In genomic region chr16:67837811-67838210, GRCh38 we compare ENCODE assay signal across 19 cellular contexts. TPM values are rescaled to one million over a fixed set of nuclear protein-coding genes. Genes with fewer than 3 reads are reported as not detected.
A peak's percentile ranks its signal among the peaks of the same experiment; 100 is the strongest.
DNase-seq lines count a peak whose midpoint lies in the region; ATAC-seq, FAIRE-seq and TF ChIP-seq lines count a peak whose summit lies in the region.
"Had no signal": no experiment of that assay in that cellular context is flagged by ENCODE, and none has a peak within 500 bp of the region (broad histone marks: within the 10 kb centered on the region; RNA-seq: fewer than 3 reads in every experiment).

No MANE protein-coding gene starts in this region.

- H3K9me1 ChIP-seq in K562 (ENCODE audit: control insufficient read depth, insufficient read depth, low read length): no peaks in the 10 kb centered on the region

- H3K9ac ChIP-seq in K562 (ENCODE audit: insufficient read depth in 1 of 2, low read depth in 2 of 2, low read length in 2 of 2) (no peak overlapping the region), neural progenitor cell (no peak overlapping the region)

- peaks cover 9% of the 10 kb centered on the region for H3K4me1 Mint-ChIP-seq in neural progenitor cell
- peaks cover 9% of the 10 kb centered on the region for H3K4me1 Mint-ChIP-seq in type B pancreatic cell (ENCODE audit: unreplicated experiment)

- H3K9me3 Mint-ChIP-seq in neural progenitor cell (no peaks in the 10 kb centered on the region), type B pancreatic cell (no peaks in the 10 kb centered on the region)
- H3K9me3 Mint-ChIP-seq: CD4-positive, alpha-beta memory T cell; HFFc6 had no signal

- H3K27ac ChIP-seq in HEK293 (ENCODE audit: extremely low read depth, low read depth, low read length): no peak overlapping the region
- no peak overlapping the region for H3K27ac ChIP-seq in K562 (ENCODE audit: extremely low read depth, low read depth, low read length)
- no peak overlapping the region for H3K27ac ChIP-seq in neural progenitor cell

- DNase-seq in K562 (ENCODE audit: extremely low read depth in 1 of 4, low spot score in 3 of 4): no peak
- no peak for DNase-seq in neural progenitor cell (ENCODE audit: low spot score)
- no peak for DNase-seq in type B pancreatic cell (ENCODE audit: extremely low spot score, unreplicated experiment)
- no peak for DNase-seq in germinal center (ENCODE audit: low spot score)
- DNase-seq in midbrain (lab: John Stamatoyannopoulos, UW): no peak
- no peak for DNase-seq in NCI-H1930 (lab: John Stamatoyannopoulos, UW)
- DNase-seq: C1 segment of cervical spinal cord; CD4-positive, alpha-beta memory T cell; DMS153; DND-41; GDM1; GOT3; HFFc6 had no signal

- H3K27ac Mint-ChIP-seq in neural progenitor cell: no peak overlapping the region
- no peak overlapping the region for H3K27ac Mint-ChIP-seq in type B pancreatic cell
- H3K27ac Mint-ChIP-seq: B cell, HFFc6 had no signal

- peaks cover 12% of the 10 kb centered on the region for H3F3A ChIP-seq in neural progenitor cell (ENCODE audit: low read depth)

- no peak for TF ChIP-seq POLR2A in K562 (conservative IDR thresholded peaks at IDR 0.05)

- TF ChIP-seq CTCF in HEK293 (tag by site-specific recombination; IDR thresholded peaks at IDR 0.05) (no peak), K562 (IDR thresholded peaks at IDR 0.05 in 2 of 3, conservative IDR thresholded peaks at IDR 0.05 in 1 of 3; ENCODE audit: insufficient read depth in 2 of 3, low read depth in 1 of 3, low read length in 3 of 3) (no peak), neural progenitor cell (IDR thresholded peaks at IDR 0.05) (no peak), type B pancreatic cell (conservative IDR thresholded peaks at IDR 0.05) (no peak)

- H4K20me1 ChIP-seq in K562 (replicated peaks; ENCODE audit: control insufficient read depth, insufficient read depth, low read length) (no peaks in the 10 kb centered on the region), neural progenitor cell (ENCODE audit: low read depth) (peaks cover under 1% of the 10 kb centered on the region)

- CTCF ChIA-PET in HEK293 (lab: Yijun Ruan, JAX): interaction anchor here (2.7 kb wide), 1 partner anchor 21 kb away, joined by 15 read pairs; no protein-coding TSS in a partner anchor
- CTCF ChIA-PET in K562 (lab: Yijun Ruan, JAX; ENCODE audit: low intra/inter-chr PET ratio): no interaction called here

- H3K4me1 ChIP-seq in HEK293 (ENCODE audit: control insufficient read depth, insufficient read depth, low read length) (no peaks in the 10 kb centered on the region), K562 (replicated peaks in 1 of 2; ENCODE audit: control insufficient read depth in 2 of 2, insufficient read depth in 2 of 2, low read length in 2 of 2) (peaks cover 13 to 32% of the 10 kb centered on the region in 2 experiments; a peak in 4 of 5 replicates), neural progenitor cell (no peaks in the 10 kb centered on the region)

- no TSS peak for BruUV-seq in K562 (replicated peaks; lab: Mats Ljungman, UMichigan)

- H3K27me3 Mint-ChIP-seq in neural progenitor cell (ENCODE audit: insufficient read depth, low read depth) (peaks cover 8% of the 10 kb centered on the region), type B pancreatic cell (no peaks in the 10 kb centered on the region)
- H3K27me3 Mint-ChIP-seq: B cell; CD4-positive, alpha-beta memory T cell had no signal

- no peak for ATAC-seq in K562

- no peak for TF ChIP-seq EP300 in K562 (IDR thresholded peaks at IDR 0.05; ENCODE audit: low read length)

- TF ChIP-seq RAD21 in K562 (CRISPR knock-in tag; conservative IDR thresholded peaks at IDR 0.05 in 1 of 2, IDR thresholded peaks at IDR 0.05 in 1 of 2): no peak

- H2AFZ ChIP-seq in K562 (ENCODE audit: low read depth, low read length): no peak overlapping the region
- H2AFZ ChIP-seq in neural progenitor cell (replicated peaks): no peak overlapping the region

- POLR2A ChIA-PET in HEK293 (lab: Yijun Ruan, JAX) (no interaction called here), K562 (lab: Yijun Ruan, JAX) (interaction anchor here (0.7 kb wide), 1 partner anchor 21 kb away, joined by 3 read pairs; no protein-coding TSS in a partner anchor)

- H3K79me2 ChIP-seq in K562 (ENCODE audit: control insufficient read depth, insufficient read depth, low read length) (peaks cover 15% of the 10 kb centered on the region), neural progenitor cell (ENCODE audit: low read depth) (peaks cover 8% of the 10 kb centered on the region)

- H3K4me2 ChIP-seq in K562 (ENCODE audit: insufficient read depth, low read length): no peak overlapping the region
- H3K4me2 ChIP-seq in neural progenitor cell: no peak overlapping the region

- peak overlapping the region; percentile 4 for H3K4me3 Mint-ChIP-seq in neural progenitor cell
- peak overlapping the region; percentile 13 for H3K4me3 Mint-ChIP-seq in type B pancreatic cell
- H3K4me3 Mint-ChIP-seq: B cell, HFFc6 had no signal

- in situ Hi-C loops in K562 (cut with MboI): no loop called here

- H3K27me3 ChIP-seq in K562 (ENCODE audit: control insufficient read depth in 2 of 2, insufficient read depth in 2 of 2, low read length in 2 of 2) (no peaks in the 10 kb centered on the region), neural progenitor cell (no peaks in the 10 kb centered on the region)

- 50% methylated on average over 2 of the region's 2 CpGs for WGBS in K562 (ENCODE audit: insufficient coverage, low coverage, missing lambda C conversion rate)

- no peaks in the 10 kb centered on the region for H3K36me3 Mint-ChIP-seq in neural progenitor cell
- no peaks in the 10 kb centered on the region for H3K36me3 Mint-ChIP-seq in type B pancreatic cell

- intact Hi-C loops in K562 (cut with micrococcal nuclease): no loop called here

- H3K4me3 ChIP-seq in HEK293 (ENCODE audit: low read depth, low read length) (no peak overlapping the region), K562 (no peak overlapping the region), neural progenitor cell (no peak overlapping the region)
- H3K4me3 ChIP-seq: HAP-1 had no signal

- H3K36me3 ChIP-seq in HEK293 (ENCODE audit: control insufficient read depth in 2 of 2, insufficient read depth in 1 of 2, low read length in 2 of 2): no peaks in the 10 kb centered on the region
- no peaks in the 10 kb centered on the region for H3K36me3 ChIP-seq in K562 (ENCODE audit: control insufficient read depth, insufficient read depth, low read length)
- H3K36me3 ChIP-seq in neural progenitor cell: no peaks in the 10 kb centered on the region
- H3K36me3 ChIP-seq: HAP-1 had no signal

- no peaks in the 10 kb centered on the region for H3K9me3 ChIP-seq in HEK293 (ENCODE audit: control insufficient read depth, insufficient read depth, low read depth, low read length)
- H3K9me3 ChIP-seq in K562 (replicated peaks; ENCODE audit: control insufficient read depth, insufficient read depth, low read depth, low read length): no peaks in the 10 kb centered on the region
- H3K9me3 ChIP-seq in neural progenitor cell (ENCODE audit: low read depth): no peaks in the 10 kb centered on the region
- H3K9me3 ChIP-seq: HAP-1 had no signal

- FAIRE-seq in K562 (lab: Jason Lieb, UNC): no peak
- FAIRE-seq: A204.1, GM12892, GM19239 had no signal

RNA-seq across cellular contexts. Expression of gene THAP11, which starts 4.3 kb away (rescaled TPM):
- total RNA-seq in K562 (2011; cell fraction: chromatin; rRNA removed; ENCODE audit: low replicate concordance): 4.2 and 10.7 TPM in 2 replicates
- total RNA-seq in K562 (2011; cell fraction: nucleolus; rRNA removed): 12.9 and 13.3 TPM in 2 replicates
- 9.1 and 9.5 TPM in 2 replicates for total RNA-seq in K562 (2011; cell fraction: nucleoplasm; rRNA removed)
- total RNA-seq in K562 (2014; rRNA removed): 31.6 and 38.1 TPM in 2 replicates
- total RNA-seq in K562 (2014; rRNA removed; fragmentation: Illumina TruSeq; extraction: Trizol): 12.4 and 13.5 TPM in 2 replicates
- 21.1 and 21.5 TPM in 2 replicates for total RNA-seq in K562 (2015; rRNA removed; fragmentation: Illumina TruSeq; extraction: Trizol)
- total RNA-seq in K562 (2021): 30.1 TPM in 2 replicates
- 22.5 TPM in 2 replicates for polyA plus RNA-seq in K562 (2011; rRNA removed)
- 23.6 and 48.9 TPM in 2 replicates for polyA plus RNA-seq in K562 (2011; cell fraction: cytosol; rRNA removed)
- polyA plus RNA-seq in K562 (2011; cell fraction: nucleus; rRNA removed): 14.9 and 15.4 TPM in 2 replicates
- polyA plus RNA-seq in K562 (2012): 18.6 and 23.6 TPM in 2 replicates
- polyA plus RNA-seq in K562 (2014; fragmentation: Illumina TruSeq; extraction: Trizol): 12.0 and 14.7 TPM in 2 replicates
- polyA plus RNA-seq in K562 (2014; fragmentation: Nextera tagmentation; extraction: Ambion mirVana): 1 to 10 TPM; 2.4 to 3.6 TPM
- polyA plus RNA-seq in K562 (2014; rRNA removed): 21.4 and 24.7 TPM in 2 replicates
- 12.6 and 16.7 TPM in 2 replicates for polyA minus RNA-seq in K562 (2011; rRNA and poly(A)+ RNA removed)
- polyA minus RNA-seq in K562 (2011; cell fraction: cytosol; rRNA and poly(A)+ RNA removed): 13.6 and 15.6 TPM in 2 replicates
- 5.3 and 7.9 TPM in 2 replicates for polyA minus RNA-seq in K562 (2011; cell fraction: nucleus; rRNA and poly(A)+ RNA removed)
- 27.3 and 46.5 TPM in 2 replicates for total RNA-seq in neural progenitor cell (ENCODE audit: low replicate concordance)
- 25.5 and 35.1 TPM in 2 replicates for total RNA-seq in type B pancreatic cell (ENCODE audit: low replicate concordance)

RNA-seq across cellular contexts. Expression of gene NUTF2, which starts 8.9 kb away (rescaled TPM):
- total RNA-seq in K562 (2011; cell fraction: chromatin; rRNA removed; ENCODE audit: low replicate concordance): 64.0 and 124 TPM in 2 replicates
- total RNA-seq in K562 (2011; cell fraction: nucleolus; rRNA removed): 96.3 and 98.1 TPM in 2 replicates
- total RNA-seq in K562 (2011; cell fraction: nucleoplasm; rRNA removed): 87.5 and 97.2 TPM in 2 replicates
- total RNA-seq in K562 (2014; rRNA removed): 118 and 124 TPM in 2 replicates
- total RNA-seq in K562 (2014; rRNA removed; fragmentation: Illumina TruSeq; extraction: Trizol): 106 and 111 TPM in 2 replicates
- total RNA-seq in K562 (2015; rRNA removed; fragmentation: Illumina TruSeq; extraction: Trizol): 129 and 147 TPM in 2 replicates
- total RNA-seq in K562 (2021): 141 and 146 TPM in 2 replicates
- polyA plus RNA-seq in K562 (2011; rRNA removed): 125 and 181 TPM in 2 replicates
- 221 and 371 TPM in 2 replicates for polyA plus RNA-seq in K562 (2011; cell fraction: cytosol; rRNA removed)
- 195 and 197 TPM in 2 replicates for polyA plus RNA-seq in K562 (2011; cell fraction: nucleus; rRNA removed)
- 129 and 256 TPM in 2 replicates for polyA plus RNA-seq in K562 (2012)
- 199 and 236 TPM in 2 replicates for polyA plus RNA-seq in K562 (2014; fragmentation: Illumina TruSeq; extraction: Trizol)
- polyA plus RNA-seq in K562 (2014; fragmentation: Nextera tagmentation; extraction: Ambion mirVana): 100 to 1,000 TPM; 244 to 246 TPM
- polyA plus RNA-seq in K562 (2014; rRNA removed): 183 and 248 TPM in 2 replicates
- polyA minus RNA-seq in K562 (2011; rRNA and poly(A)+ RNA removed): 180 and 188 TPM in 2 replicates
- 133 and 184 TPM in 2 replicates for polyA minus RNA-seq in K562 (2011; cell fraction: cytosol; rRNA and poly(A)+ RNA removed)
- polyA minus RNA-seq in K562 (2011; cell fraction: nucleus; rRNA and poly(A)+ RNA removed): 39.2 and 62.3 TPM in 2 replicates
- 133 and 221 TPM in 2 replicates for total RNA-seq in neural progenitor cell (ENCODE audit: low replicate concordance)
- 144 and 149 TPM in 2 replicates for total RNA-seq in type B pancreatic cell (ENCODE audit: low replicate concordance)

RNA-seq across cellular contexts. Expression of gene CENPT, which starts 9.7 kb away (rescaled TPM):
- total RNA-seq in K562 (2011; cell fraction: chromatin; rRNA removed; ENCODE audit: low replicate concordance): 148 and 303 TPM in 2 replicates
- 234 and 236 TPM in 2 replicates for total RNA-seq in K562 (2011; cell fraction: nucleolus; rRNA removed)
- total RNA-seq in K562 (2011; cell fraction: nucleoplasm; rRNA removed): 115 and 154 TPM in 2 replicates
- total RNA-seq in K562 (2014; rRNA removed) (67.1 and 73.7 TPM in 2 replicates), K562 (2014; rRNA removed; fragmentation: Illumina TruSeq; extraction: Trizol) (15.1 and 20.1 TPM in 2 replicates), K562 (2015; rRNA removed; fragmentation: Illumina TruSeq; extraction: Trizol) (37.7 and 39.7 TPM in 2 replicates), K562 (2021) (62.9 and 65.7 TPM in 2 replicates), neural progenitor cell (ENCODE audit: low replicate concordance) (36.2 and 60.4 TPM in 2 replicates), type B pancreatic cell (ENCODE audit: low replicate concordance) (67.6 and 74.2 TPM in 2 replicates)
- polyA plus RNA-seq in K562 (2011; rRNA removed) (44.1 and 57.0 TPM in 2 replicates), K562 (2014; fragmentation: Illumina TruSeq; extraction: Trizol) (55.2 and 57.7 TPM in 2 replicates), K562 (2014; fragmentation: Nextera tagmentation; extraction: Ambion mirVana) (1 to 10 TPM; 3.6 to 8.3 TPM), K562 (2014; rRNA removed) (89.1 and 94.2 TPM in 2 replicates)
- 50.3 and 77.4 TPM in 2 replicates for polyA plus RNA-seq in K562 (2011; cell fraction: cytosol; rRNA removed)
- 431 and 574 TPM in 2 replicates for polyA plus RNA-seq in K562 (2011; cell fraction: nucleus; rRNA removed)
- 56.5 and 66.4 TPM in 2 replicates for polyA plus RNA-seq in K562 (2012)
- polyA minus RNA-seq in K562 (2011; rRNA and poly(A)+ RNA removed): 22.1 and 23.9 TPM in 2 replicates
- 24.4 and 24.6 TPM in 2 replicates for polyA minus RNA-seq in K562 (2011; cell fraction: cytosol; rRNA and poly(A)+ RNA removed)
- 66.0 and 75.9 TPM in 2 replicates for polyA minus RNA-seq in K562 (2011; cell fraction: nucleus; rRNA and poly(A)+ RNA removed)

RNA-seq across cellular contexts. Expression of gene TSNAXIP1, which starts 31.1 kb away (rescaled TPM):
- 0.86 TPM in 1 of 2 replicates, not detected in the other for total RNA-seq in K562 (2011; cell fraction: chromatin; rRNA removed; ENCODE audit: low replicate concordance)
- 0.39 and 0.67 TPM in 2 replicates for total RNA-seq in K562 (2011; cell fraction: nucleolus; rRNA removed)
- 0.15 TPM in 1 of 2 replicates, not detected in the other for total RNA-seq in K562 (2011; cell fraction: nucleoplasm; rRNA removed)
- total RNA-seq in K562 (2014; rRNA removed) (not detected in 2 replicates), K562 (2014; rRNA removed; fragmentation: Illumina TruSeq; extraction: Trizol) (not detected in 2 replicates), K562 (2015; rRNA removed; fragmentation: Illumina TruSeq; extraction: Trizol) (0.11 and 0.14 TPM in 2 replicates), K562 (2021) (not detected in 2 replicates), neural progenitor cell (ENCODE audit: low replicate concordance) (2.8 and 2.9 TPM in 2 replicates), type B pancreatic cell (ENCODE audit: low replicate concordance) (3.9 and 7.2 TPM in 2 replicates)
- polyA plus RNA-seq in K562 (2011; rRNA removed) (0.11 and 0.12 TPM in 2 replicates), K562 (2014; fragmentation: Illumina TruSeq; extraction: Trizol) (0.04 and 0.22 TPM in 2 replicates), K562 (2014; fragmentation: Nextera tagmentation; extraction: Ambion mirVana) (under 1 TPM in 1 of 2 experiments, not detected in 1; 0.03 TPM), K562 (2014; rRNA removed) (0.24 and 0.35 TPM in 2 replicates)
- polyA plus RNA-seq in K562 (2011; cell fraction: cytosol; rRNA removed): 0.04 and 0.21 TPM in 2 replicates
- polyA plus RNA-seq in K562 (2011; cell fraction: nucleus; rRNA removed): 1.6 and 1.9 TPM in 2 replicates
- 0.10 TPM in 1 of 2 replicates, not detected in the other for polyA plus RNA-seq in K562 (2012)
- polyA minus RNA-seq in K562 (2011; rRNA and poly(A)+ RNA removed): 0.24 and 0.39 TPM in 2 replicates
- not detected in 2 replicates for polyA minus RNA-seq in K562 (2011; cell fraction: cytosol; rRNA and poly(A)+ RNA removed)
- polyA minus RNA-seq in K562 (2011; cell fraction: nucleus; rRNA and poly(A)+ RNA removed): 0.13 TPM in 1 of 2 replicates, not detected in the other
- polyA plus RNA-seq: CD4-positive, alpha-beta memory T cell had no signal

RNA-seq across cellular contexts. Expression of gene RANBP10, which starts 31.5 kb away (rescaled TPM):
- total RNA-seq in K562 (2011; cell fraction: chromatin; rRNA removed; ENCODE audit: low replicate concordance): 28.9 and 56.2 TPM in 2 replicates
- total RNA-seq in K562 (2011; cell fraction: nucleolus; rRNA removed): 28.6 and 28.7 TPM in 2 replicates
- total RNA-seq in K562 (2011; cell fraction: nucleoplasm; rRNA removed): 26.3 and 27.1 TPM in 2 replicates
- 4.5 and 7.7 TPM in 2 replicates for total RNA-seq in K562 (2014; rRNA removed)
- total RNA-seq in K562 (2014; rRNA removed; fragmentation: Illumina TruSeq; extraction: Trizol): 4.8 TPM in 2 replicates
- 5.9 and 6.4 TPM in 2 replicates for total RNA-seq in K562 (2015; rRNA removed; fragmentation: Illumina TruSeq; extraction: Trizol)
- 16.2 and 19.3 TPM in 2 replicates for total RNA-seq in K562 (2021)
- polyA plus RNA-seq in K562 (2011; rRNA removed): 10.4 and 19.8 TPM in 2 replicates
- 12.6 and 15.1 TPM in 2 replicates for polyA plus RNA-seq in K562 (2011; cell fraction: cytosol; rRNA removed)
- 35.3 and 40.0 TPM in 2 replicates for polyA plus RNA-seq in K562 (2011; cell fraction: nucleus; rRNA removed)
- 11.5 and 16.0 TPM in 2 replicates for polyA plus RNA-seq in K562 (2012)
- polyA plus RNA-seq in K562 (2014; fragmentation: Illumina TruSeq; extraction: Trizol): 14.8 and 15.4 TPM in 2 replicates
- polyA plus RNA-seq in K562 (2014; fragmentation: Nextera tagmentation; extraction: Ambion mirVana): 1 to 10 TPM in 1 of 2 experiments, under 1 TPM in 1; 0.61 to 1.4 TPM
- polyA plus RNA-seq in K562 (2014; rRNA removed): 9.9 and 10.2 TPM in 2 replicates
- polyA minus RNA-seq in K562 (2011; rRNA and poly(A)+ RNA removed): 20.3 and 21.7 TPM in 2 replicates
- polyA minus RNA-seq in K562 (2011; cell fraction: cytosol; rRNA and poly(A)+ RNA removed): 10.1 and 10.7 TPM in 2 replicates
- 12.9 and 17.8 TPM in 2 replicates for polyA minus RNA-seq in K562 (2011; cell fraction: nucleus; rRNA and poly(A)+ RNA removed)
- 11.4 and 12.3 TPM in 2 replicates for total RNA-seq in neural progenitor cell (ENCODE audit: low replicate concordance)
- 27.3 and 27.5 TPM in 2 replicates for total RNA-seq in type B pancreatic cell (ENCODE audit: low replicate concordance)
